Comparison of ENCODE assay signal across 26 cellular contexts in genomic region chr16:49340466-49340865, GRCh38. TPM values are rescaled to one million over a fixed set of nuclear protein-coding genes. Genes with fewer than 3 reads are reported as not detected.
"Had no signal": no experiment of that assay in that cellular context is flagged by ENCODE, and none has a peak within 500 bp of the region (broad histone marks: within the 10 kb centered on the region; RNA-seq: fewer than 3 reads in every experiment).

No MANE protein-coding gene starts in this region.

- H3K27ac ChIP-seq: ascending aorta, body of pancreas had no signal

- H3K4me3 ChIP-seq: ascending aorta, body of pancreas, MG63 had no signal

- H3K36me3 ChIP-seq: ascending aorta, MG63 had no signal

- H3K4me1 ChIP-seq: ascending aorta, body of pancreas had no signal

- ATAC-seq: activated CD4-positive, CD25-positive, alpha-beta regulatory T cell treated with anti-CD3 and anti-CD28 coated beads, Interleukin-2, amount 50 U/mL, for 24 hours; activated CD8-positive, alpha-beta T cell treated with anti-CD3 and anti-CD28 coated beads for 36 hours; activated naive CD4-positive, alpha-beta T cell treated with anti-CD3 and anti-CD28 coated beads, Interleukin-2, amount 50 U/mL, for 72 hours; activated naive CD8-positive, alpha-beta T cell treated with anti-CD3 and anti-CD28 coated beads, Interleukin-2, amount 50 U/mL, for 24 hours; body of pancreas; PC-3 had no signal

- H3K27me3 ChIP-seq: ascending aorta, MG63 had no signal

- H3K9me3 ChIP-seq: ascending aorta, body of pancreas, MG63 had no signal

- DNase-seq: activated CD4-positive, alpha-beta T cell treated with anti-CD3 and anti-CD28 coated beads for 4 hours; activated CD8-positive, alpha-beta T cell treated with anti-CD3 and anti-CD28 coated beads for 36 hours; activated effector memory CD4-positive, alpha-beta T cell treated with Interleukin-2 at 50 U/mL for 16 hours; activated naive CD4-positive, alpha-beta T cell; activated naive CD8-positive, alpha-beta T cell treated with anti-CD3 and anti-CD28 coated beads, Interleukin-2, amount 50 U/mL, for 24 hours; activated T-cell treated with anti-CD3 and anti-CD28 coated beads, Interleukin-2, amount 50 U/mL, for 24 hours; amniotic stem cell; body of pancreas; MG63; NCI-H1105; NCI-H1436; NCI-H187; NCI-H2081; NCI-H2171; NCI-H226; NCI-H69; NK-92 treated with Interleukin-12 subunit alpha and Interleukin-12 subunit beta, amount 100 ng/mL, for 24 hours; PC-3; SHP77 treated with DMSO at 0.1 percent for 48 hours had no signal

RNA-seq across cellular contexts. Expression of gene C16orf78, which starts 33.1 kb away (rescaled TPM):
- total RNA-seq: activated CD8-positive, alpha-beta T cell treated with anti-CD3 and anti-CD28 coated beads for 36 hours; activated naive CD4-positive, alpha-beta T cell treated with anti-CD3 and anti-CD28 coated beads, Interleukin-2, amount 50 U/mL, for 72 hours; activated T-helper 1 cell treated with anti-CD3 and anti-CD28 coated beads, Interleukin-12 subunit alpha, Interleukin-12 subunit beta, Interleukin-2, Interleukin-4 antibody, amounts not matched to agents 30 ng/mL and 10 ng/mL and 1 ng/mL, durations not matched to agents 14 hours and 24 hours and 36 hours; ascending aorta; body of pancreas; bronchial epithelial cell; NCI-H460; PC-3; SK-MEL-5 had no signal

RNA-seq across cellular contexts. Expression of gene CBLN1, which starts 58.8 kb away (rescaled TPM):
- total RNA-seq: activated CD8-positive, alpha-beta T cell treated with anti-CD3 and anti-CD28 coated beads for 36 hours; activated naive CD4-positive, alpha-beta T cell treated with anti-CD3 and anti-CD28 coated beads, Interleukin-2, amount 50 U/mL, for 72 hours; activated T-helper 1 cell treated with anti-CD3 and anti-CD28 coated beads, Interleukin-12 subunit alpha, Interleukin-12 subunit beta, Interleukin-2, Interleukin-4 antibody, amounts not matched to agents 30 ng/mL and 10 ng/mL and 1 ng/mL, durations not matched to agents 14 hours and 24 hours and 36 hours; ascending aorta; bronchial epithelial cell had no signal
